Comparison of ENCODE assay signal across 17 cellular contexts in the genomic region with DNA sequence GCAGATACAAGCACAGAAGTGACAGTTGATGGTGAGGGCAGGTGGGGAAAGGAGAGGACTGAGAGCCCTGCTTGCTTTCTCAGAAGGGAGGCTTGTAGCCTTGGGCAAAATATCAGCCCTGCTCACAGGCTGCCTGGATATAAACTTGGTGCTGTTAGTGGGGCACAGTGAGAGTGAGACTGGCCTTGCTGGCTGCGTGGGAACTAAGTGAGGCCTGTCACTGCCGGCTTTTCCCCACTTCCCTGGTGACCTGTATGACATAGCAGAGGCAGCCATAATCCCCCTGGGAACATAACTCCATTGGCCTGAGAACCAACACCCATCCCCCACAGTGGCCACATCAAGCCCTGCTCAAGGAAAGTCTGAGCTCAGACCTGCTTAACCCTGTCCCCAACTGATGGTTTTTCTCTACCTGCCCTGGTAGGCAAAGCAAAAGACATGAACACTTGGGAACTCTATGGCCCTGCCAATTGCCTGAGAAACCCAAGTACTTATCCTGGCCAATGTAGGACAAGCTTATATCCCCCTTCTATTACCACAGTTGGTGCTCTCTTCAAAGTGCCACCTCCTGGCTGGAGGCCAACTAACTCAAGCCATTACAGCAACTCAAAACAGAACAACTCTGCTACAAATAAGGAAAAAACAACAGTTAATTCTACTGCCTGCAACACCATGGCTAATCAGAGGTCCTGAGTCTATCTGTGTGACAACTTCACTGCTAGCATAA.
DNase-seq lines count a peak whose midpoint lies in the region; ATAC-seq and TF ChIP-seq lines count a peak whose summit lies in the region.
"Had no signal": no experiment of that assay in that cellular context is flagged by ENCODE, and none has a peak within 500 bp of the region (broad histone marks: within the 10 kb centered on the region; RNA-seq: fewer than 3 reads in every experiment).

No MANE protein-coding gene starts in this region.

- H3K9me3 ChIP-seq in DND-41 (ENCODE audit: insufficient read depth, low read length, severe bottlenecking) = peaks cover 11% of the 10 kb centered on the region
- peaks cover 40% of the 10 kb centered on the region for H3K9me3 ChIP-seq in KOPT-K1 (ENCODE audit: insufficient read depth, low read length, poor library complexity, severe bottlenecking)
- H3K9me3 ChIP-seq: BE2C had no signal

- peak overlapping the region; percentile 53 for H3K4me2 ChIP-seq in DND-41 (ENCODE audit: insufficient read depth, low read length)

- H3K27ac ChIP-seq in DND-41 (ENCODE audit: low read length) = peak overlapping the region; percentile 99
- peak overlapping the region; percentile 93 for H3K27ac ChIP-seq in KOPT-K1 (ENCODE audit: low read depth, low read length, poor library complexity, severe bottlenecking)
- H3K27ac ChIP-seq: GM23248 had no signal

- H3K4me1 ChIP-seq in DND-41 (ENCODE audit: insufficient read depth, low read length) = peaks cover 53% of the 10 kb centered on the region
- H3K4me1 ChIP-seq: BE2C had no signal

- H3K4me3 Mint-ChIP-seq in T-cell (no peak overlapping the region), mesothelial cell of epicardium (no peak overlapping the region)
- H3K4me3 Mint-ChIP-seq: CD8-positive, alpha-beta T cell had no signal

- no peaks in the 10 kb centered on the region for H3K36me3 Mint-ChIP-seq in T-cell
- peaks cover 24% of the 10 kb centered on the region for H3K36me3 Mint-ChIP-seq in mesothelial cell of epicardium
- H3K36me3 Mint-ChIP-seq: CD8-positive, alpha-beta T cell had no signal

- H3K9ac ChIP-seq in DND-41 (ENCODE audit: low read depth, low read length) = peak overlapping the region; percentile 62
- H3K9ac ChIP-seq: GM23248 had no signal

- ATAC-seq in DND-41 (ENCODE audit: insufficient read depth, low read depth) (peak; percentile 87), T-cell (replicated peaks in 1 of 4) (no peak)
- ATAC-seq: CD8-positive, alpha-beta T cell; HCT116 had no signal

- DNase-seq in DND-41 (peak; percentile 88), GM12865 (ENCODE audit: low read depth) (peak; percentile 62), islet precursor cell (peak; percentile 55), T-cell (no peak), NCI-H1694 treated with DMSO at 0.1 percent for 48 hours (lab: John Stamatoyannopoulos, UW) (no peak), mesothelial cell of epicardium (ENCODE audit: low spot score in 2 of 2, unreplicated experiment in 2 of 2) (no peak)
- DNase-seq: BE2C; CD8-positive, alpha-beta T cell; EL; GM23248; KBM-7; NCI-H1092; NCI-H1930; NCI-H69; T-helper 2 cell had no signal

- peak overlapping the region; percentile 67 for H2AFZ ChIP-seq in DND-41 (ENCODE audit: low read depth, low read length)
- H2AFZ ChIP-seq: GM23248 had no signal

- POLR2A ChIA-PET in T-cell (lab: Charles Lee) = no interaction called here

- no peaks in the 10 kb centered on the region for H3K36me3 ChIP-seq in DND-41 (ENCODE audit: insufficient read depth, low read length)
- H3K36me3 ChIP-seq in KOPT-K1 (ENCODE audit: insufficient read depth, low read length) = no peaks in the 10 kb centered on the region
- H3K36me3 ChIP-seq: BE2C had no signal

- H3K27me3 ChIP-seq in DND-41 (ENCODE audit: insufficient read depth, low read length, poor library complexity) = no peaks in the 10 kb centered on the region
- H3K27me3 ChIP-seq: BE2C had no signal

- H4K20me1 ChIP-seq in DND-41 (ENCODE audit: insufficient read depth, low read length) = no peaks in the 10 kb centered on the region

- H3K79me2 ChIP-seq in DND-41 (ENCODE audit: insufficient read depth, low read length) = no peaks in the 10 kb centered on the region

- no peak overlapping the region for H3K27ac Mint-ChIP-seq in T-cell
- H3K27ac Mint-ChIP-seq in mesothelial cell of epicardium = no peak overlapping the region
- H3K27ac Mint-ChIP-seq: CD8-positive, alpha-beta T cell had no signal

- H3K4me1 Mint-ChIP-seq in T-cell (no peaks in the 10 kb centered on the region), mesothelial cell of epicardium (no peaks in the 10 kb centered on the region)

- TF ChIP-seq CTCF in DND-41 (IDR thresholded peaks at IDR 0.05; ENCODE audit: borderline replicate concordance, extremely low read depth, low read length, poor library complexity, severe bottlenecking) = peak; percentile 33
- no peak for TF ChIP-seq CTCF in GM12865 (IDR thresholded peaks at IDR 0.05; ENCODE audit: insufficient read depth, low read depth, low read length, missing control alignments)
- TF ChIP-seq CTCF in mesothelial cell of epicardium (IDR thresholded peaks at IDR 0.05; ENCODE audit: unreplicated experiment) = no peak

- H3K27me3 Mint-ChIP-seq in T-cell (peaks cover 0 to 3% of the 10 kb centered on the region in 2 donors), mesothelial cell of epicardium (ENCODE audit: low read depth) (no peaks in the 10 kb centered on the region)

- H3K9me3 Mint-ChIP-seq in T-cell = peaks cover 8 to 18% (median 14%) of the 10 kb centered on the region in 3 donors
- H3K9me3 Mint-ChIP-seq in mesothelial cell of epicardium = peaks cover 73% of the 10 kb centered on the region

- H3K4me3 ChIP-seq in DND-41 (ENCODE audit: low read depth in 1 of 2, low read length in 2 of 2) (peak overlapping the region in 1 of 2 experiments; percentile 39; a peak in 1 of 4 replicates), GM12865 (ENCODE audit: low read depth, low read length) (no peak overlapping the region)
- H3K4me3 ChIP-seq: GM23248 had no signal

- CTCF ChIA-PET in T-cell (lab: Charles Lee) = no interaction called here

Comparison
In these comparisons a context has a peak if more than half of its experiments do, and no peak if none do; other contexts are left out.
1. DNase-seq: peak in DND-41 (single experiment), GM12865 (single experiment) and islet precursor cell (single experiment); none in T-cell (0 of 34), NCI-H1694 treated with DMSO at 0.1 percent for 48 hours (single experiment) and mesothelial cell of epicardium (0 of 2).